26 cellular contexts compared by ENCODE assay signal in the genomic region with DNA sequence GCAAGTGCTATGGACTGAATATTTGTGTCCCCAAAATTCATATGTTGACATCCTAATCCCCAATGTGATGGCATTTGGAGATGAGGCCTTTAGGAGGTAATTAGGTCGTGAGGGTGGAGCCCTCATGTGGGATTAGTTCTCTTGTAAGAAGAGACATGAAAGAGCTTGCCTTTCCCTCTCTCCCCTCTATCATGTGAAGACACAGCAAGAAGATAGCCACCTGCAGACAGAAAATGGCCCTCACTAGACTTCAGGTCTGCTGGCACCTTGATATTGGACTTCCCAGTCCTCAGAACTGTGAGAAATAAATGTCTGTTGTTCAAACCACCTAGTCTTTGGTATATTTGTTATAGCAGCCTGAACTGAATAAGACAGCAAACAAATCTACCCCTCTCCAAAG.
"Had no signal": no experiment of that assay in that cellular context is flagged by ENCODE, and none has a peak within 500 bp of the region (broad histone marks: within the 10 kb centered on the region; RNA-seq: fewer than 3 reads in every experiment).

No MANE protein-coding gene starts in this region.

- H3K4me1 Mint-ChIP-seq: naive thymus-derived CD4-positive, alpha-beta T cell; natural killer cell; neural progenitor cell; stimulated activated effector memory CD8-positive, alpha-beta T cell treated with anti-CD3 and anti-CD28 coated beads, Interleukin-12 subunit alpha, Interleukin-12 subunit beta, amount 100 ng/mL, for 72 hours; stimulated activated naive B cell treated with anti-CD40 and anti-IgM and Interleukin-4, amounts not matched to agents 10 μg/mL and 1 μg/mL and 100 μg/mL, for 72 hours had no signal

- H3K79me2 ChIP-seq: parathyroid adenoma had no signal

- DNase-seq: naive thymus-derived CD4-positive, alpha-beta T cell; natural killer cell; occipital lobe; ovary; posterior cingulate gyrus; psoas muscle; right lobe of liver; sigmoid colon; small intestine; stimulated activated CD4-positive, alpha-beta T cell treated with anti-CD3 and anti-CD28 coated beads, Interleukin-15, amount 100 ng/mL, for 24 hours; stimulated activated CD4-positive, alpha-beta T cell treated with anti-CD3 and anti-CD28 coated beads, Interleukin-4, amount 100 ng/mL, for 24 hours; stimulated activated naive B cell treated with anti-CD40 and anti-IgM and Interleukin-4, amounts not matched to agents 10 μg/mL and 1 μg/mL and 100 μg/mL, for 72 hours; stimulated activated naive CD4-positive, alpha-beta T cell treated with Interleukin-2 at 50 U/mL for 16 hours; stomach; thyroid gland; trophoblast cell; upper lobe of left lung had no signal

- H3K9ac ChIP-seq: neural progenitor cell, parathyroid adenoma had no signal

- H3K36me3 ChIP-seq: neural progenitor cell, ovary, right lobe of liver, sigmoid colon, stomach, thoracic aorta, thyroid gland, tibial nerve, upper lobe of left lung, vagina had no signal

- H3K9me3 ChIP-seq: ovary, psoas muscle, right lobe of liver, sigmoid colon, stomach, thoracic aorta, thyroid gland, vagina had no signal

- H3K4me3 ChIP-seq: neural progenitor cell, ovary, psoas muscle, right lobe of liver, sigmoid colon, stomach, thoracic aorta, thyroid gland, tibial nerve, upper lobe of left lung, vagina had no signal

- H3K4me1 ChIP-seq: neural progenitor cell, parathyroid adenoma, psoas muscle, right lobe of liver, sigmoid colon, stomach, thyroid gland, tibial nerve, upper lobe of left lung, vagina had no signal

- H3K4me3 Mint-ChIP-seq: naive thymus-derived CD4-positive, alpha-beta T cell; natural killer cell; nephron; neural progenitor cell; stimulated activated effector memory CD8-positive, alpha-beta T cell treated with anti-CD3 and anti-CD28 coated beads, Interleukin-12 subunit alpha, Interleukin-12 subunit beta, amount 100 ng/mL, for 72 hours; stimulated activated naive B cell treated with anti-CD40 and anti-IgM and Interleukin-4, amounts not matched to agents 10 μg/mL and 1 μg/mL and 100 μg/mL, for 72 hours; stimulated activated naive CD8-positive, alpha-beta T cell treated with anti-CD3 and anti-CD28 coated beads, Interleukin-15, Interleukin-2, amounts not matched to agents 100 ng/mL and 50 ng/mL, for 24 hours had no signal

- H3K27ac ChIP-seq: neural progenitor cell, ovary, parathyroid adenoma, psoas muscle, right lobe of liver, sigmoid colon, stomach, thoracic aorta, thyroid gland, tibial nerve, upper lobe of left lung, vagina had no signal

- H3K4me2 ChIP-seq: neural progenitor cell had no signal

- H3K27ac Mint-ChIP-seq: naive thymus-derived CD4-positive, alpha-beta T cell; natural killer cell; nephron; neural progenitor cell; progenitor cell of endocrine pancreas; stimulated activated effector memory CD8-positive, alpha-beta T cell treated with anti-CD3 and anti-CD28 coated beads, Interleukin-12 subunit alpha, Interleukin-12 subunit beta, amount 100 ng/mL, for 72 hours; stimulated activated naive B cell treated with anti-CD40 and anti-IgM and Interleukin-4, amounts not matched to agents 10 μg/mL and 1 μg/mL and 100 μg/mL, for 72 hours; stimulated activated naive CD8-positive, alpha-beta T cell treated with anti-CD3 and anti-CD28 coated beads, Interleukin-15, Interleukin-2, amounts not matched to agents 100 ng/mL and 50 ng/mL, for 24 hours had no signal

- H3K27me3 ChIP-seq: neural progenitor cell, ovary, right lobe of liver, sigmoid colon, stomach, thyroid gland, tibial nerve, upper lobe of left lung, vagina had no signal

- H3K36me3 Mint-ChIP-seq: naive thymus-derived CD4-positive, alpha-beta T cell; natural killer cell; neural progenitor cell; stimulated activated effector memory CD8-positive, alpha-beta T cell treated with anti-CD3 and anti-CD28 coated beads, Interleukin-12 subunit alpha, Interleukin-12 subunit beta, amount 100 ng/mL, for 72 hours; stimulated activated naive B cell treated with anti-CD40 and anti-IgM and Interleukin-4, amounts not matched to agents 10 μg/mL and 1 μg/mL and 100 μg/mL, for 72 hours had no signal
